ENCODE assay signal across 5 cellular contexts in genomic region chr10:2188371-2188770, GRCh38.
"Had no signal": no experiment of that assay in that cellular context is flagged by ENCODE, and none has a peak within 500 bp of the region (broad histone marks: within the 10 kb centered on the region; RNA-seq: fewer than 3 reads in every experiment).

No MANE protein-coding gene starts in this region.

- H3K4me3 ChIP-seq: GM23338, K562 had no signal

- ATAC-seq: GM23338, K562 had no signal

- DNase-seq: H9, HCEC 1CT, IMR-90 had no signal

- H3K4me2 ChIP-seq: GM23338 had no signal
